Comparison of ENCODE assay signal across 1 cellular context in the genomic region with DNA sequence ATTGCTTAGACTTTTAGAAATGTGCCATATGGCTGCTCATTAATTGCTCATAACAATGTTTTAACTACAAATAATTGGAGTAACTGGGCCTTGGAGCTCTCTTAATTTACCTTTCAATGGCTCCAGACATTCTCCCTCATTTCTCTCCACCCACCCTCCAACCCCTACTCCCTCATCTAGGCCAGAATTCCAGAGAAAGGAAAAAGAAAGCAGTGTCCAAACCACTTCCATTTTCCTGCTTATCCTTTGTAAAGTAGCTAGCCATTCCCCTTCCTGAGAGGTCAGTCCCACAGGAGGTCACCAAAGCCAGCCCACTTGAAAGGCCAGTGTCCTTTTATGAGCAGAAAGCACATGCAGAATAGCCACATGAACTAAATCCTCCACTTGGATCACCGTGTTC.
A peak's percentile ranks its signal among the peaks of the same experiment; 100 is the strongest.
TF ChIP-seq lines count a peak whose summit lies in the region.

No MANE protein-coding gene starts in this region.

TF ChIP-seq in K562, 482 proteins besides CTCF, POLR2A, EP300 and RAD21:
- TF ChIP-seq DMBX1 (CRISPR knock-in tag; IDR thresholded peaks at IDR 0.05; ENCODE audit: borderline replicate concordance) (peak; percentile 80; the same call in 1 of the 2 replicates), SMAD2 (IDR thresholded peaks at IDR 0.05; ENCODE audit: low read depth, low read length) (no peak), PTRF (tag; IDR thresholded peaks at IDR 0.05) (0 out of 2 replicates have a peak, but pooled peaks have one; percentile 59), CBFA2T3 (IDR thresholded peaks at IDR 0.05) (no peak), FOXK2 (conservative IDR thresholded peaks at IDR 0.05 in 1 of 2, IDR thresholded peaks at IDR 0.05 in 1 of 2; ENCODE audit: low read depth in 2 of 2) (no peak), ZNF12 (CRISPR knock-in tag; IDR thresholded peaks at IDR 0.05) (no peak), NR2C1 (IDR thresholded peaks at IDR 0.05) (no peak), NR2C1 (tag; IDR thresholded peaks at IDR 0.05) (peak; percentile 55), SRSF7 (optimal IDR thresholded peaks at IDR 0.05; ENCODE audit: low read depth, low read length) (no peak), SMC3 (conservative IDR thresholded peaks at IDR 0.05; ENCODE audit: insufficient read depth, low read depth, low read length) (no peak), STAG1 (CRISPR knock-in tag; IDR thresholded peaks at IDR 0.05; ENCODE audit: borderline replicate concordance) (no peak), ZBTB1 (CRISPR knock-in tag; IDR thresholded peaks at IDR 0.05; ENCODE audit: borderline replicate concordance, low read depth) (no peak), GTF2A2 (tag; IDR thresholded peaks at IDR 0.05) (no peak), MIER1 (IDR thresholded peaks at IDR 0.05; ENCODE audit: low read depth) (no peak)
- TF ChIP-seq, protein P1, sequence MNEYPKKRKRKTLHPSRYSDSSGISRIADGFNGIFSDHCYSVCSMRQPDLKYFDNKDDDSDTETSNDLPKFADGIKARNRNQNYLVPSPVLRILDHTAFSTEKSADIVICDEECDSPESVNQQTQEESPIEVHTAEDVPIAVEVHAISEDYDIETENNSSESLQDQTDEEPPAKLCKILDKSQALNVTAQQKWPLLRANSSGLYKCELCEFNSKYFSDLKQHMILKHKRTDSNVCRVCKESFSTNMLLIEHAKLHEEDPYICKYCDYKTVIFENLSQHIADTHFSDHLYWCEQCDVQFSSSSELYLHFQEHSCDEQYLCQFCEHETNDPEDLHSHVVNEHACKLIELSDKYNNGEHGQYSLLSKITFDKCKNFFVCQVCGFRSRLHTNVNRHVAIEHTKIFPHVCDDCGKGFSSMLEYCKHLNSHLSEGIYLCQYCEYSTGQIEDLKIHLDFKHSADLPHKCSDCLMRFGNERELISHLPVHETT (CRISPR knock-in tag; conservative IDR thresholded peaks at IDR 0.05 in 1 of 2, IDR thresholded peaks at IDR 0.05 in 1 of 2), result 0 out of 4 replicates have a peak, but pooled peaks of 1 of the 2 experiments have one; percentile 53
- TF ChIP-seq, protein P2, sequence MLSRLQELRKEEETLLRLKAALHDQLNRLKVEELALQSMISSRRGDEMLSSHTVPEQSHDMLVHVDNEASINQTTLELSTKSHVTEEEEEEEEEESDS (CRISPR knock-in tag; IDR thresholded peaks at IDR 0.05), result no peak
TF ChIP-seq in K562: peak in this region for 4.
